1 cellular context compared by ENCODE assay signal in the genomic region with DNA sequence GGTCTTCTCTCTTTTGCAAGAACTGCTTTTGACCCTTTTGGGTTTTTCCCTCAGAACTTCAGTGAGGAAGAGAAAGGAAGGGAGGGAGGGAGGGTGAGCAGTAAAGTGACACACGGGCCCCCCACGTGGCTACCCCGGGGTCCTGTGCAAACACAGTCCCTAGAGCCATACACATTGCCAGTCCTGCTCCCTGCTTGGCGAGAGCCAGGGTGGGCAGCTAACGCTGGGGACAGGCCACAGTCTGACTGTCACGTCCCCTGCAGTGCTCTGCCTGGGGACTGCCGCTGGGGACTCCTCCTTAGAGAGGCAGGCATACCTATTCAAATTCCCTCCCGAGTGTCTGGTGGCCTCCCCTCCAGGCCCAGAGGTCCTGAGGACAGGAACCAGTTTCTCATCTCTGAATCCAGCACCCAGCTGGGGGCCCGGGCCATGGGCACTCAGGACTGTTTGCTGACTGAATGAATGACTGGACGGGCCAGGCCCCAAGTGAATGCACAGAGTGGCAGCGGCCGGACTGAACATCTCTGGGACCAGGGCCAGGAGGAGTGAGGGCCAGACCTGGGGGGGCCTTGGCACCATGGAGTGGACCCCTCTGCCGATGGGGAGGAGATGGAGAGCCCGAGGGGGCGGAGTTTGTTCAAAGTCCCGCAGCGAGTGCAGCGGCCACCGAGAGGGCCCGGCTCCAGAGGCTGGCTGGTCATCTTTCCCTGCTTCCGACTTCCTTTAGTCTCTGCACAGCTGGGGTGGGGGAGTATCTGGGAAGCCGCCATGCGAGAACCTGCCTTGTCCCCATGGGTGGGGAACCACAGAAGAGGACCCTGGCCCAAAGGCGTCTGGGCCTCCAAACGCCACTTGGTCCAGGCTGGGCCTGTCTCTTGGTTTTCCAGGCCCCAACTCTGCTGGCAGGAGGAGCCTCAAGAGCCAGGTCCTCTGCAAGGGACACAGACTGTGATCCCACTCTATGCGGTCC.
TF ChIP-seq lines count a peak whose summit lies in the region.

No MANE protein-coding gene starts in this region.

TF ChIP-seq in GM23338, 12 proteins besides CTCF, POLR2A, EP300 and RAD21 (continued from another document):
- no peak for TF ChIP-seq EZH2phosphoT487 (IDR thresholded peaks at IDR 0.05; ENCODE audit: unreplicated experiment)
- no peak for TF ChIP-seq CREB1 (CRISPR knock-in tag; IDR thresholded peaks at IDR 0.05; ENCODE audit: low read depth)
- TF ChIP-seq STAT1 (IDR thresholded peaks at IDR 0.05; ENCODE audit: unreplicated experiment), result no peak
- no peak for TF ChIP-seq JUNB (IDR thresholded peaks at IDR 0.05; ENCODE audit: unreplicated experiment)
- no peak for TF ChIP-seq ZNF331 (CRISPR knock-in tag; IDR thresholded peaks at IDR 0.05; ENCODE audit: low read depth)
- no peak for TF ChIP-seq ZNF114 (CRISPR knock-in tag; IDR thresholded peaks at IDR 0.05)
